1 cellular context compared by ENCODE assay signal in the genomic region with DNA sequence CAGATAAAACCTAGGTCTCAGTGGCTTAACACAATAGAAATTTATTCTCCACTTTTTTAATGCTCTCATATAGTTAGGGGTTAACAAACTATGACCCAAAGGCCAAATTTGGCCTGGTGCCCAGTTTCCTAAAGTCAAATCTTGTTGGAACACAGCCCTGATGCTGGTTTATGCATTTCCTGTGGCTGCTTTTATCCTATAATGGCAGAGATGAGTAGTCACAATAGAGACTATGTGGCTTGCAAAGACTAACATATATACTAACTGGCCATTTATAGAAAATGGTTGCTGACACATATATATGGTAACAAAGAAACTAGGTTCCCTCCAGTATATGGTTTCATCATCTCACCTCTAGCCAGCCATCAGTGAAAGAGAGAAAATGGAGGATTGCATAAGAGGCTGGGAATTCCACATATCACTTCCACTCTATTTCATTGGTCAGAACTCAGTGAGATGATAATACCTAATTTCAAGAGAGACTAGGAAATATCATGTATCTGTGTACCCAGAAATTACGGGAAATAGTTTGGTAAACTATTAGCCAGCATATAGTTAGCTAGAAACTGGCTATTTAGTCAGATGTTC.
TF ChIP-seq lines count a peak whose summit lies in the region.

No MANE protein-coding gene starts in this region.

TF ChIP-seq in endothelial cell of umbilical vein, 7 proteins besides CTCF, POLR2A, EP300 and RAD21:
- TF ChIP-seq FOS (IDR thresholded peaks at IDR 0.05; ENCODE audit: borderline replicate concordance, insufficient read depth, low read length) (peak; percentile 35), GATA2 (IDR thresholded peaks at IDR 0.05; ENCODE audit: insufficient read depth, insufficient read length, low read depth, low read length) (peak; percentile 51), JUN (IDR thresholded peaks at IDR 0.05; ENCODE audit: borderline replicate concordance, insufficient read depth, insufficient read length, low read depth) (no peak), POLR2AphosphoS5 (IDR thresholded peaks at IDR 0.05; ENCODE audit: insufficient read depth, low read depth, low read length) (peak; percentile 41), MYC (IDR thresholded peaks at IDR 0.05; ENCODE audit: low read depth, low read length) (no peak), EZH2 (IDR thresholded peaks at IDR 0.05; ENCODE audit: borderline replicate concordance, low read depth, low read length, severe bottlenecking) (no peak)
- TF ChIP-seq, protein P1, sequence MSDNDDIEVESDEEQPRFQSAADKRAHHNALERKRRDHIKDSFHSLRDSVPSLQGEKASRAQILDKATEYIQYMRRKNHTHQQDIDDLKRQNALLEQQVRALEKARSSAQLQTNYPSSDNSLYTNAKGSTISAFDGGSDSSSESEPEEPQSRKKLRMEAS (IDR thresholded peaks at IDR 0.05; ENCODE audit: insufficient read depth, insufficient read length): no peak
